23 cellular contexts compared by ENCODE assay signal in genomic region chrX:141158084-141158483, GRCh38. TPM values are rescaled to one million over a fixed set of nuclear protein-coding genes. Genes with fewer than 3 reads are reported as not detected.
DNase-seq lines count a peak whose midpoint lies in the region; ATAC-seq and TF ChIP-seq lines count a peak whose summit lies in the region.
"Had no signal": no experiment of that assay in that cellular context is flagged by ENCODE, and none has a peak within 500 bp of the region (broad histone marks: within the 10 kb centered on the region; RNA-seq: fewer than 3 reads in every experiment).

No MANE protein-coding gene starts in this region.

- CTCF ChIA-PET in activated CD8-positive, alpha-beta T cell treated with anti-CD3 and anti-CD28 coated beads, Interleukin-2, amount 10 ng/mL, durations not matched to agents 7 days and 5 days (lab: Charles Lee): no interaction called here
- CTCF ChIA-PET in activated CD8-positive, alpha-beta T cell treated with anti-CD3 and anti-CD28 coated beads for 36 hours (lab: Charles Lee): no interaction called here

- no peaks in the 10 kb centered on the region for H3K27me3 Mint-ChIP-seq in activated CD8-positive, alpha-beta T cell treated with anti-CD3 and anti-CD28 coated beads, Interleukin-2, amount 10 ng/mL, durations not matched to agents 7 days and 5 days (ENCODE audit: low read depth)
- H3K27me3 Mint-ChIP-seq in activated CD8-positive, alpha-beta T cell treated with anti-CD3 and anti-CD28 coated beads for 36 hours: no peaks in the 10 kb centered on the region
- H3K27me3 Mint-ChIP-seq in stimulated activated naive CD8-positive, alpha-beta T cell treated with anti-CD3 and anti-CD28 coated beads, Interleukin-15, amount 100 ng/mL, for 72 hours: no peaks in the 10 kb centered on the region
- H3K27me3 Mint-ChIP-seq in immature natural killer cell (ENCODE audit: low read depth in 3 of 3): peaks cover 0 to 10% (median 4%) of the 10 kb centered on the region in 3 donors
- H3K27me3 Mint-ChIP-seq: CD4-positive, alpha-beta T cell; CD8-positive, alpha-beta memory T cell had no signal

- H3K4me1 Mint-ChIP-seq in activated CD8-positive, alpha-beta T cell treated with anti-CD3 and anti-CD28 coated beads, Interleukin-2, amount 10 ng/mL, durations not matched to agents 7 days and 5 days (ENCODE audit: low read depth): peaks cover 7% of the 10 kb centered on the region
- H3K4me1 Mint-ChIP-seq in activated CD8-positive, alpha-beta T cell treated with anti-CD3 and anti-CD28 coated beads for 36 hours (ENCODE audit: low read depth): peaks cover 3% of the 10 kb centered on the region
- no peaks in the 10 kb centered on the region for H3K4me1 Mint-ChIP-seq in stimulated activated naive CD8-positive, alpha-beta T cell treated with anti-CD3 and anti-CD28 coated beads, Interleukin-15, amount 100 ng/mL, for 72 hours
- H3K4me1 Mint-ChIP-seq in immature natural killer cell: peaks cover 17 to 22% of the 10 kb centered on the region in 2 donors
- H3K4me1 Mint-ChIP-seq: CD14-positive monocyte; CD8-positive, alpha-beta memory T cell had no signal

- H3K27ac Mint-ChIP-seq in activated CD8-positive, alpha-beta T cell treated with anti-CD3 and anti-CD28 coated beads, Interleukin-2, amount 10 ng/mL, durations not matched to agents 7 days and 5 days: no peak overlapping the region
- no peak overlapping the region for H3K27ac Mint-ChIP-seq in activated CD8-positive, alpha-beta T cell treated with anti-CD3 and anti-CD28 coated beads for 36 hours
- no peak overlapping the region for H3K27ac Mint-ChIP-seq in stimulated activated naive CD8-positive, alpha-beta T cell treated with anti-CD3 and anti-CD28 coated beads, Interleukin-15, amount 100 ng/mL, for 72 hours
- H3K27ac Mint-ChIP-seq in immature natural killer cell: peak overlapping the region in 1 of 6 donors; percentile 19
- H3K27ac Mint-ChIP-seq: CD14-positive monocyte; CD4-positive, alpha-beta T cell; CD8-positive, alpha-beta memory T cell had no signal

- peak; percentile 18 for DNase-seq in activated CD8-positive, alpha-beta T cell treated with anti-CD3 and anti-CD28 coated beads, Interleukin-2, amount 10 ng/mL, durations not matched to agents 7 days and 5 days
- DNase-seq in activated CD8-positive, alpha-beta T cell treated with anti-CD3 and anti-CD28 coated beads for 36 hours: no peak
- DNase-seq in stimulated activated naive CD8-positive, alpha-beta T cell treated with anti-CD3 and anti-CD28 coated beads, Interleukin-15, amount 100 ng/mL, for 72 hours: no peak
- DNase-seq in stimulated activated naive CD8-positive, alpha-beta T cell treated with anti-CD3 and anti-CD28 coated beads, Interleukin-15, Interleukin-2, amounts not matched to agents 100 U/mL and 50 U/mL, for 24 hours: no peak
- DNase-seq in immature natural killer cell (peak; percentile 12 to 24 (median 14)), HCEC 1CT (no peak)
- DNase-seq in stimulated activated CD4-positive, alpha-beta T cell treated with anti-CD3 and anti-CD28 coated beads, Interleukin-15, amount 100 ng/mL, for 24 hours: no peak
- DNase-seq: 8988T; ACHN; AML-193; BE2C; CD4-positive, alpha-beta T cell; CD8-positive, alpha-beta memory T cell; DMS 273 treated with DMSO at 0.1 percent for 48 hours; DMS79; EL; GDM1; GM23248; H7 had no signal

- no peak for TF ChIP-seq CTCF in activated CD8-positive, alpha-beta T cell treated with anti-CD3 and anti-CD28 coated beads for 36 hours (IDR thresholded peaks at IDR 0.05)

- intact Hi-C loops in activated CD8-positive, alpha-beta T cell treated with anti-CD3 and anti-CD28 coated beads for 36 hours (cut with micrococcal nuclease): no loop called here

- no peak for ATAC-seq in activated CD8-positive, alpha-beta T cell treated with anti-CD3 and anti-CD28 coated beads, Interleukin-2, amount 10 ng/mL, durations not matched to agents 7 days and 5 days
- no peak for ATAC-seq in activated CD8-positive, alpha-beta T cell treated with anti-CD3 and anti-CD28 coated beads for 36 hours
- peak; percentile 58 for ATAC-seq in stimulated activated naive CD8-positive, alpha-beta T cell treated with anti-CD3 and anti-CD28 coated beads, Interleukin-15, amount 100 ng/mL, for 72 hours
- ATAC-seq in stimulated activated naive CD8-positive, alpha-beta T cell treated with anti-CD3 and anti-CD28 coated beads, Interleukin-15, Interleukin-2, amounts not matched to agents 100 U/mL and 50 U/mL, for 24 hours: no peak
- ATAC-seq: A549, GM12878, HCT116 had no signal

- POLR2A ChIA-PET in activated CD8-positive, alpha-beta T cell treated with anti-CD3 and anti-CD28 coated beads, Interleukin-2, amount 10 ng/mL, durations not matched to agents 7 days and 5 days (lab: Charles Lee): no interaction called here
- POLR2A ChIA-PET in activated CD8-positive, alpha-beta T cell treated with anti-CD3 and anti-CD28 coated beads for 36 hours (lab: Charles Lee): no interaction called here

- H3K4me3 Mint-ChIP-seq in activated CD8-positive, alpha-beta T cell treated with anti-CD3 and anti-CD28 coated beads, Interleukin-2, amount 10 ng/mL, durations not matched to agents 7 days and 5 days: no peak overlapping the region
- no peak overlapping the region for H3K4me3 Mint-ChIP-seq in activated CD8-positive, alpha-beta T cell treated with anti-CD3 and anti-CD28 coated beads for 36 hours
- no peak overlapping the region for H3K4me3 Mint-ChIP-seq in stimulated activated naive CD8-positive, alpha-beta T cell treated with anti-CD3 and anti-CD28 coated beads, Interleukin-15, amount 100 ng/mL, for 72 hours
- peak overlapping the region in 4 of 5 donors; percentile 18 to 60 (median 40) for H3K4me3 Mint-ChIP-seq in immature natural killer cell
- H3K4me3 Mint-ChIP-seq: CD14-positive monocyte; CD4-positive, alpha-beta T cell had no signal

- no peaks in the 10 kb centered on the region for H3K36me3 Mint-ChIP-seq in activated CD8-positive, alpha-beta T cell treated with anti-CD3 and anti-CD28 coated beads, Interleukin-2, amount 10 ng/mL, durations not matched to agents 7 days and 5 days (ENCODE audit: low read depth)
- no peaks in the 10 kb centered on the region for H3K36me3 Mint-ChIP-seq in activated CD8-positive, alpha-beta T cell treated with anti-CD3 and anti-CD28 coated beads for 36 hours (ENCODE audit: low read depth)
- peaks cover 0 to 7% (median 3%) of the 10 kb centered on the region in 3 donors for H3K36me3 Mint-ChIP-seq in immature natural killer cell
- H3K36me3 Mint-ChIP-seq: CD14-positive monocyte; CD8-positive, alpha-beta memory T cell had no signal

- H3K9me3 Mint-ChIP-seq in activated CD8-positive, alpha-beta T cell treated with anti-CD3 and anti-CD28 coated beads, Interleukin-2, amount 10 ng/mL, durations not matched to agents 7 days and 5 days (ENCODE audit: insufficient read depth): no peaks in the 10 kb centered on the region
- peaks cover 2% of the 10 kb centered on the region for H3K9me3 Mint-ChIP-seq in activated CD8-positive, alpha-beta T cell treated with anti-CD3 and anti-CD28 coated beads for 36 hours
- peaks cover 0 to 10% of the 10 kb centered on the region in 2 donors for H3K9me3 Mint-ChIP-seq in stimulated activated naive CD8-positive, alpha-beta T cell treated with anti-CD3 and anti-CD28 coated beads, Interleukin-15, amount 100 ng/mL, for 72 hours
- peaks cover 0 to 1% (median 0%) of the 10 kb centered on the region in 6 donors for H3K9me3 Mint-ChIP-seq in immature natural killer cell
- H3K9me3 Mint-ChIP-seq: CD4-positive, alpha-beta T cell had no signal

RNA-seq across cellular contexts. Expression of gene LDOC1, which starts 18.8 kb away (rescaled TPM):
- total RNA-seq in activated CD8-positive, alpha-beta T cell treated with anti-CD3 and anti-CD28 coated beads, Interleukin-2, amount 10 ng/mL, durations not matched to agents 7 days and 5 days: 1 to 10 TPM; 3.0 to 4.2 TPM
- total RNA-seq in activated CD8-positive, alpha-beta T cell treated with anti-CD3 and anti-CD28 coated beads for 36 hours: 1 to 10 TPM; 2.4 to 2.7 TPM
- 10 to 100 TPM; 26.3 to 34.0 (median 26.4) TPM for polyA plus RNA-seq in immature natural killer cell
- polyA plus RNA-seq: CD14-positive monocyte had no signal

Comparison
In these comparisons a context has a peak if more than half of its experiments do, and no peak if none do; other contexts are left out.
1. DNase-seq: peak in activated CD8-positive, alpha-beta T cell treated with anti-CD3 and anti-CD28 coated beads, Interleukin-2, amount 10 ng/mL, durations not matched to agents 7 days and 5 days (single experiment) and immature natural killer cell (3 of 3); none in activated CD8-positive, alpha-beta T cell treated with anti-CD3 and anti-CD28 coated beads for 36 hours (single experiment), stimulated activated naive CD8-positive, alpha-beta T cell treated with anti-CD3 and anti-CD28 coated beads, Interleukin-15, amount 100 ng/mL, for 72 hours (0 of 2), stimulated activated naive CD8-positive, alpha-beta T cell treated with anti-CD3 and anti-CD28 coated beads, Interleukin-15, Interleukin-2, amounts not matched to agents 100 U/mL and 50 U/mL, for 24 hours (single experiment), HCEC 1CT (single experiment) and stimulated activated CD4-positive, alpha-beta T cell treated with anti-CD3 and anti-CD28 coated beads, Interleukin-15, amount 100 ng/mL, for 24 hours (single experiment).
2. H3K4me3 Mint-ChIP-seq: peak in immature natural killer cell (4 of 5); none in activated CD8-positive, alpha-beta T cell treated with anti-CD3 and anti-CD28 coated beads, Interleukin-2, amount 10 ng/mL, durations not matched to agents 7 days and 5 days (single experiment), activated CD8-positive, alpha-beta T cell treated with anti-CD3 and anti-CD28 coated beads for 36 hours (single experiment) and stimulated activated naive CD8-positive, alpha-beta T cell treated with anti-CD3 and anti-CD28 coated beads, Interleukin-15, amount 100 ng/mL, for 72 hours (0 of 2).